ENCODE assay signal across 8 cellular contexts in genomic region chr20:2874456-2874855, GRCh38. TPM values are rescaled to one million over a fixed set of nuclear protein-coding genes. Genes with fewer than 3 reads are reported as not detected.
DNase-seq lines count a peak whose midpoint lies in the region; ATAC-seq lines count a peak whose summit lies in the region.

No MANE protein-coding gene starts in this region.

- peak overlapping the region; percentile 82 for H3K9ac ChIP-seq in iPS-18a (ENCODE audit: low read length)

- DNase-seq in stimulated activated CD4-positive, alpha-beta T cell treated with anti-CD3 and anti-CD28 coated beads, Interleukin-15, amount 100 ng/mL, for 24 hours, result peak; percentile 35
- no peak for DNase-seq in stimulated activated CD4-positive, alpha-beta T cell treated with anti-CD3 and anti-CD28 coated beads, Interleukin-1b, Interleukin-23, amount 100 ng/mL, for 48 hours
- peak; percentile 45 for DNase-seq in activated CD8-positive, alpha-beta T cell treated with anti-CD3 and anti-CD28 coated beads, Interleukin-2, amount 10 ng/mL, durations not matched to agents 7 days and 5 days
- peak; percentile 39 for DNase-seq in stimulated activated naive CD8-positive, alpha-beta T cell treated with anti-CD3 and anti-CD28 coated beads, Interleukin-15, Interleukin-2, amounts not matched to agents 100 U/mL and 50 U/mL, for 24 hours

- CTCF ChIA-PET in activated CD8-positive, alpha-beta T cell treated with anti-CD3 and anti-CD28 coated beads, Interleukin-2, amount 10 ng/mL, durations not matched to agents 7 days and 5 days (lab: Charles Lee), result interaction anchor here (1.9 kb wide), 1 partner anchor 8 kb away, joined by 5 read pairs; no protein-coding TSS in a partner anchor

- H3K4me1 Mint-ChIP-seq in activated CD8-positive, alpha-beta T cell treated with anti-CD3 and anti-CD28 coated beads, Interleukin-2, amount 10 ng/mL, durations not matched to agents 7 days and 5 days (ENCODE audit: low read depth), result peaks cover 58% of the 10 kb centered on the region

- peak overlapping the region; percentile 85 for H3K27ac Mint-ChIP-seq in activated CD8-positive, alpha-beta T cell treated with anti-CD3 and anti-CD28 coated beads, Interleukin-2, amount 10 ng/mL, durations not matched to agents 7 days and 5 days

- peak overlapping the region; percentile 92 for H3K4me3 Mint-ChIP-seq in activated CD8-positive, alpha-beta T cell treated with anti-CD3 and anti-CD28 coated beads, Interleukin-2, amount 10 ng/mL, durations not matched to agents 7 days and 5 days

- peak overlapping the region; percentile 91 for H3K4me3 ChIP-seq in iPS-18a (ENCODE audit: low read length)

- no peaks in the 10 kb centered on the region for H3K27me3 Mint-ChIP-seq in activated CD8-positive, alpha-beta T cell treated with anti-CD3 and anti-CD28 coated beads, Interleukin-2, amount 10 ng/mL, durations not matched to agents 7 days and 5 days (ENCODE audit: low read depth)

- peaks cover 5% of the 10 kb centered on the region for H3K4me1 ChIP-seq in iPS-18a (ENCODE audit: control insufficient read depth, low read depth, low read length)

- no peaks in the 10 kb centered on the region for H3K9me3 ChIP-seq in iPS-18a (ENCODE audit: control insufficient read depth, low read depth, low read length)

- ATAC-seq in activated CD8-positive, alpha-beta T cell treated with anti-CD3 and anti-CD28 coated beads, Interleukin-2, amount 10 ng/mL, durations not matched to agents 7 days and 5 days, result no peak
- no peak for ATAC-seq in stimulated activated naive CD8-positive, alpha-beta T cell treated with anti-CD3 and anti-CD28 coated beads, Interleukin-15, Interleukin-2, amounts not matched to agents 100 U/mL and 50 U/mL, for 24 hours
- ATAC-seq in HG03039 (IDR thresholded peaks at IDR 0.05; ENCODE audit: unreplicated experiment) (no peak), GM21576 (IDR thresholded peaks at IDR 0.05; ENCODE audit: unreplicated experiment) (no peak), GM21390 (IDR thresholded peaks at IDR 0.05; ENCODE audit: unreplicated experiment) (no peak)

- POLR2A ChIA-PET in activated CD8-positive, alpha-beta T cell treated with anti-CD3 and anti-CD28 coated beads, Interleukin-2, amount 10 ng/mL, durations not matched to agents 7 days and 5 days (lab: Charles Lee), result interaction anchor here (0.6 to 1.3 kb wide), 3 partner anchors 122 to 222 kb away, joined by 3 read pairs; partner anchors contain the start of genes GNRH2 and NOP56

- no peak overlapping the region for H3K27ac ChIP-seq in iPS-18a (ENCODE audit: low read length)

- peaks cover 31% of the 10 kb centered on the region for H3K36me3 Mint-ChIP-seq in activated CD8-positive, alpha-beta T cell treated with anti-CD3 and anti-CD28 coated beads, Interleukin-2, amount 10 ng/mL, durations not matched to agents 7 days and 5 days (ENCODE audit: low read depth)

- H3K27me3 ChIP-seq in iPS-18a (ENCODE audit: control insufficient read depth, insufficient read depth, low read length), result peaks cover 27% of the 10 kb centered on the region

- H3K9me3 Mint-ChIP-seq in activated CD8-positive, alpha-beta T cell treated with anti-CD3 and anti-CD28 coated beads, Interleukin-2, amount 10 ng/mL, durations not matched to agents 7 days and 5 days (ENCODE audit: insufficient read depth), result no peaks in the 10 kb centered on the region

- no peaks in the 10 kb centered on the region for H3K36me3 ChIP-seq in iPS-18a (ENCODE audit: control insufficient read depth, low read depth, low read length)

RNA-seq across cellular contexts. Expression of gene PTPRA, which starts 1.2 kb away (rescaled TPM):
- 10 to 100 TPM; 58.5 to 60.9 TPM for total RNA-seq in activated CD8-positive, alpha-beta T cell treated with anti-CD3 and anti-CD28 coated beads, Interleukin-2, amount 10 ng/mL, durations not matched to agents 7 days and 5 days

RNA-seq across cellular contexts. Expression of gene VPS16, which starts 33.9 kb away (rescaled TPM):
- 10 to 100 TPM; 47.0 to 55.2 TPM for total RNA-seq in activated CD8-positive, alpha-beta T cell treated with anti-CD3 and anti-CD28 coated beads, Interleukin-2, amount 10 ng/mL, durations not matched to agents 7 days and 5 days

RNA-seq across cellular contexts. Expression of gene PCED1A, which starts 34.0 kb away (rescaled TPM):
- total RNA-seq in activated CD8-positive, alpha-beta T cell treated with anti-CD3 and anti-CD28 coated beads, Interleukin-2, amount 10 ng/mL, durations not matched to agents 7 days and 5 days, result 10 to 100 TPM; 17.3 to 17.9 TPM

RNA-seq across cellular contexts. Expression of gene TMEM239, which starts 58.3 kb away (rescaled TPM):
- not detected for total RNA-seq in activated CD8-positive, alpha-beta T cell treated with anti-CD3 and anti-CD28 coated beads, Interleukin-2, amount 10 ng/mL, durations not matched to agents 7 days and 5 days

RNA-seq across cellular contexts. Expression of gene C20orf141, which starts 59.7 kb away (rescaled TPM):
- not detected for total RNA-seq in activated CD8-positive, alpha-beta T cell treated with anti-CD3 and anti-CD28 coated beads, Interleukin-2, amount 10 ng/mL, durations not matched to agents 7 days and 5 days
